9 cellular contexts compared by ENCODE assay signal in genomic region chr15:41512078-41512394, GRCh38. TPM values are rescaled to one million over a fixed set of nuclear protein-coding genes. Genes with fewer than 3 reads are reported as not detected.
DNase-seq lines count a peak whose midpoint lies in the region; ATAC-seq, FAIRE-seq and TF ChIP-seq lines count a peak whose summit lies in the region.
"Had no signal": no experiment of that assay in that cellular context is flagged by ENCODE, and none has a peak within 500 bp of the region (broad histone marks: within the 10 kb centered on the region; RNA-seq: fewer than 3 reads in every experiment).

No MANE protein-coding gene starts in this region.

- peaks cover 28% of the 10 kb centered on the region for H3K4me1 ChIP-seq in effector memory CD4-positive, alpha-beta T cell (ENCODE audit: control insufficient read depth, insufficient read depth, low read length, poor library complexity, severe bottlenecking)
- H3K4me1 ChIP-seq: foreskin keratinocyte had no signal

- TF ChIP-seq CTCF in omental fat pad (IDR thresholded peaks at IDR 0.05) = no peak

- FAIRE-seq in H54 (lab: Jason Lieb, UNC) = no peak

- H3K27ac ChIP-seq in effector memory CD4-positive, alpha-beta T cell (ENCODE audit: insufficient read depth, low read length, poor library complexity, severe bottlenecking) = no peak overlapping the region
- H3K27ac ChIP-seq: foreskin keratinocyte had no signal

- H3K4me3 ChIP-seq in effector memory CD4-positive, alpha-beta T cell (ENCODE audit: insufficient read depth, low read depth, low read length, poor library complexity, severe bottlenecking) = peak overlapping the region; percentile 57

- peak; percentile 18 for ATAC-seq in omental fat pad (ENCODE audit: low FRiP score)
- ATAC-seq in HG02973 (IDR thresholded peaks at IDR 0.05; ENCODE audit: unreplicated experiment) = no peak
- no peak for ATAC-seq in HG02588 (IDR thresholded peaks at IDR 0.05; ENCODE audit: unreplicated experiment)
- ATAC-seq: foreskin keratinocyte had no signal

- peak; percentile 22 for DNase-seq in COR-L47 (lab: John Stamatoyannopoulos, UW)
- DNase-seq in NCI-H69 (lab: John Stamatoyannopoulos, UW) = peak; percentile 36
- no peak for DNase-seq in effector memory CD4-positive, alpha-beta T cell
- DNase-seq in omental fat pad (ENCODE audit: low spot score) = no peak
- no peak for DNase-seq in ecto neural progenitor cell (ENCODE audit: low spot score)
- no peak for DNase-seq in H54 (ENCODE audit: insufficient read length, low spot score)
- DNase-seq: foreskin keratinocyte had no signal

- no peak for TF ChIP-seq POLR2A in H54 (IDR thresholded peaks at IDR 0.05; ENCODE audit: low read depth, low read length)

- H3K36me3 ChIP-seq in effector memory CD4-positive, alpha-beta T cell (ENCODE audit: control insufficient read depth, insufficient read depth, low read length) = no peaks in the 10 kb centered on the region

- no peaks in the 10 kb centered on the region for H3K9me3 ChIP-seq in effector memory CD4-positive, alpha-beta T cell (ENCODE audit: control insufficient read depth, low read length)

- peaks cover 12% of the 10 kb centered on the region for H3K27me3 ChIP-seq in effector memory CD4-positive, alpha-beta T cell (replicated peaks; ENCODE audit: control insufficient read depth, insufficient read depth, low read length, poor library complexity, severe bottlenecking)

RNA-seq across cellular contexts. Expression of gene LTK, which starts 1.6 kb away (rescaled TPM):
- 1 to 10 TPM in 1 of 4 donors, under 1 TPM in 2, not detected in 1; 0.19 to 1.3 (median 0.84) TPM for total RNA-seq in omental fat pad
- total RNA-seq: foreskin keratinocyte had no signal

RNA-seq across cellular contexts. Expression of gene ITPKA, which starts 18.4 kb away (rescaled TPM):
- 1 to 10 TPM in 2 of 4 donors, not detected in 2; 1.2 to 2.0 TPM for total RNA-seq in omental fat pad

RNA-seq across cellular contexts. Expression of gene RPAP1, which starts 32.0 kb away (rescaled TPM):
- 10 to 100 TPM; 16.4 to 29.1 (median 20.3) TPM for total RNA-seq in omental fat pad

RNA-seq across cellular contexts. Expression of gene TYRO3, which starts 47.0 kb away (rescaled TPM):
- total RNA-seq in omental fat pad = 10 to 100 TPM; 13.4 to 59.9 (median 40.6) TPM

Comparison
In these comparisons a context has a peak if more than half of its experiments do, and no peak if none do; other contexts are left out.
1. DNase-seq: peak in COR-L47 (single experiment) and NCI-H69 (single experiment); none in effector memory CD4-positive, alpha-beta T cell (0 of 3), omental fat pad (single experiment), ecto neural progenitor cell (single experiment) and H54 (single experiment).